ENCODE assay signal across 1 cellular context in genomic region chr5:9544056-9544455, GRCh38.
TF ChIP-seq lines count a peak whose summit lies in the region.

No MANE protein-coding gene starts in this region.

TF ChIP-seq in H1, 55 proteins besides CTCF, POLR2A, EP300 and RAD21 (continued from another document):
- TF ChIP-seq BCL11A (IDR thresholded peaks at IDR 0.05; ENCODE audit: low read depth in 2 of 2, low read length in 2 of 2) (no peak), KDM5A (IDR thresholded peaks at IDR 0.05; ENCODE audit: low read length) (no peak), SP4 (IDR thresholded peaks at IDR 0.05; ENCODE audit: low read length) (no peak)
